ENCODE assay signal across 8 cellular contexts in genomic region chr9:19154135-19154612, GRCh38. TPM values are rescaled to one million over a fixed set of nuclear protein-coding genes. Genes with fewer than 3 reads are reported as not detected.
A peak's percentile ranks its signal among the peaks of the same experiment; 100 is the strongest.
DNase-seq lines count a peak whose midpoint lies in the region; ATAC-seq and TF ChIP-seq lines count a peak whose summit lies in the region.

No MANE protein-coding gene starts in this region.

- whole genome bisulfite sequencing in mesenchymal stem cell = 41% methylated on average over 5 of the region's 5 CpGs

- H3K14ac ChIP-seq in mesenchymal stem cell (ENCODE audit: low read length in 2 of 2) = no peak overlapping the region

- H2BK120ac ChIP-seq in mesenchymal stem cell (ENCODE audit: low read depth, low read length) = no peak overlapping the region

- peak overlapping the region; percentile 37 for H3K9ac ChIP-seq in mesenchymal stem cell (ENCODE audit: low read length)

- H3K4ac ChIP-seq in mesenchymal stem cell (ENCODE audit: low read depth in 1 of 2, low read length in 2 of 2) = peak overlapping the region in 1 of 2 experiments; percentile 58

- DNase-seq in AG04450 (ENCODE audit: low read depth, low spot score) (peak; percentile 71), LHCN-M2 (ENCODE audit: low read depth) (peak; percentile 67), brain microvascular endothelial cell (peak; percentile 96), mesenchymal stem cell (peak; percentile 96), NCI-H526 treated with DMSO at 0.1 percent for 48 hours (lab: John Stamatoyannopoulos, UW) (no peak)

- no peak overlapping the region for H2BK5ac ChIP-seq in mesenchymal stem cell (ENCODE audit: low read depth, low read length, poor library complexity, severe bottlenecking)

- POLR2A ChIA-PET in AG04450 (lab: Yijun Ruan, JAX) = interaction anchor here (0.6 to 1.0 kb wide), 2 partner anchors 20 to 24 kb away, joined by 3 to 4 read pairs; no protein-coding TSS in a partner anchor

- no peak overlapping the region for H4K91ac ChIP-seq in mesenchymal stem cell (ENCODE audit: low read length)

- ATAC-seq in HG02571 (IDR thresholded peaks at IDR 0.05; ENCODE audit: unreplicated experiment) (no peak), HG03280 (IDR thresholded peaks at IDR 0.05; ENCODE audit: unreplicated experiment) (no peak), HG03108 (IDR thresholded peaks at IDR 0.05; ENCODE audit: unreplicated experiment) (no peak)

- H2BK15ac ChIP-seq in mesenchymal stem cell (ENCODE audit: low read depth, poor library complexity, severe bottlenecking) = no peak overlapping the region

- TF ChIP-seq CTCF in AG04450 (IDR thresholded peaks at IDR 0.05; ENCODE audit: low read depth, low read length) = no peak
- no peak for TF ChIP-seq CTCF in brain microvascular endothelial cell (IDR thresholded peaks at IDR 0.05; ENCODE audit: low read depth, low read length, missing control alignments)

- no peak overlapping the region for H2BK12ac ChIP-seq in mesenchymal stem cell (ENCODE audit: low read length in 2 of 2)

- no peak overlapping the region for H3K23ac ChIP-seq in mesenchymal stem cell (ENCODE audit: low read length in 2 of 2)

- no peak overlapping the region for H2AFZ ChIP-seq in mesenchymal stem cell (ENCODE audit: low read depth, low read length)

- H3K79me1 ChIP-seq in mesenchymal stem cell (replicated peaks; ENCODE audit: low read length, poor library complexity, severe bottlenecking) = no peaks in the 10 kb centered on the region

- in situ Hi-C loops in brain microvascular endothelial cell (cut with HindIII; ENCODE audit: low pct_ligation_motif_present, low sequenced_read_pairs) = no loop called here

- no peak overlapping the region for H2AK5ac ChIP-seq in mesenchymal stem cell (ENCODE audit: low read length, severe bottlenecking)

- no peak overlapping the region for H3K4me2 ChIP-seq in mesenchymal stem cell (ENCODE audit: low read length, poor library complexity, severe bottlenecking)

- peaks cover 3% of the 10 kb centered on the region for H3K4me1 ChIP-seq in mesenchymal stem cell (ENCODE audit: control insufficient read depth, insufficient read depth, low read depth, low read length)

- CTCF ChIA-PET in AG04450 (lab: Charles Lee) = interaction anchor here (2.2 kb wide), 1 partner anchor 20 kb away, joined by 9 read pairs; no protein-coding TSS in a partner anchor

- H4K8ac ChIP-seq in mesenchymal stem cell (ENCODE audit: low read length) = no peak overlapping the region

- H3K4me3 ChIP-seq in AG04450 (ENCODE audit: low read depth, low read length) (no peak overlapping the region), brain microvascular endothelial cell (ENCODE audit: low read depth, low read length) (no peak overlapping the region), mesenchymal stem cell (ENCODE audit: insufficient read depth in 1 of 2, low read depth in 1 of 2, low read length in 2 of 2) (no peak overlapping the region)

- H3K36me3 ChIP-seq in brain microvascular endothelial cell (replicated peaks) (no peaks in the 10 kb centered on the region), mesenchymal stem cell (ENCODE audit: control insufficient read depth in 1 of 2, insufficient read depth in 2 of 2, low read depth in 1 of 2, low read length in 2 of 2) (no peaks in the 10 kb centered on the region)

- H3K27me3 ChIP-seq in AG04450 (ENCODE audit: control insufficient read depth, insufficient read depth, low read length) (no peaks in the 10 kb centered on the region), brain microvascular endothelial cell (replicated peaks) (no peaks in the 10 kb centered on the region), mesenchymal stem cell (ENCODE audit: control insufficient read depth in 1 of 2, insufficient read depth in 1 of 2, low read length in 2 of 2) (no peaks in the 10 kb centered on the region)

- H3K9me3 ChIP-seq in AG04450 (ENCODE audit: control insufficient read depth, insufficient read depth, low read length) = no peaks in the 10 kb centered on the region
- H3K9me3 ChIP-seq in mesenchymal stem cell (ENCODE audit: control insufficient read depth, low read length) = no peaks in the 10 kb centered on the region

- peak overlapping the region in 1 of 2 experiments; percentile 66 for H3K18ac ChIP-seq in mesenchymal stem cell (ENCODE audit: low read depth in 1 of 2, low read length in 2 of 2)

- H3K27ac ChIP-seq in AG04450 (ENCODE audit: low read depth, low read length) (peak overlapping the region; percentile 22), brain microvascular endothelial cell (peak overlapping the region; percentile 53), mesenchymal stem cell (ENCODE audit: low read length, poor library complexity, severe bottlenecking) (no peak overlapping the region)

RNA-seq across cellular contexts. Expression of gene PLIN2, which starts 26.9 kb away (rescaled TPM):
- polyA plus RNA-seq in AG04450 (2011; rRNA removed) = 142 and 148 TPM in 2 replicates
- 175 and 221 TPM in 2 replicates for polyA minus RNA-seq in AG04450 (2011; rRNA and poly(A)+ RNA removed)
- total RNA-seq in LHCN-M2 (2014; rRNA removed) = 85.1 and 106 TPM in 2 replicates
- 99.4 TPM for polyA plus RNA-seq in LHCN-M2 (2012)
- polyA plus RNA-seq in mesenchymal stem cell (2013, experiment 1 of 2) = 128 TPM
- polyA plus RNA-seq in mesenchymal stem cell (2013, experiment 2 of 2) = 127 TPM

RNA-seq across cellular contexts. Expression of gene HAUS6, which starts 51.5 kb away (rescaled TPM):
- 5.8 and 9.3 TPM in 2 replicates for polyA plus RNA-seq in AG04450 (2011; rRNA removed)
- polyA minus RNA-seq in AG04450 (2011; rRNA and poly(A)+ RNA removed) = 5.0 and 7.5 TPM in 2 replicates
- total RNA-seq in LHCN-M2 (2014; rRNA removed) = 29.0 and 29.2 TPM in 2 replicates
- 4.6 TPM for polyA plus RNA-seq in LHCN-M2 (2012)
- polyA plus RNA-seq in mesenchymal stem cell (2013, experiment 1 of 2) = 7.2 TPM
- 7.0 TPM for polyA plus RNA-seq in mesenchymal stem cell (2013, experiment 2 of 2)
